Comparison of ENCODE assay signal across 29 cellular contexts in genomic region chr3:129840707-129841360, GRCh38.
"Had no signal": no experiment of that assay in that cellular context is flagged by ENCODE, and none has a peak within 500 bp of the region (broad histone marks: within the 10 kb centered on the region; RNA-seq: fewer than 3 reads in every experiment).

No MANE protein-coding gene starts in this region.

- ATAC-seq: naive thymus-derived CD4-positive, alpha-beta T cell; pancreas; right cardiac atrium; stimulated activated memory B cell treated with anti-CD40 and anti-IgM and Interleukin-4, amounts not matched to agents 10 μg/mL and 1 μg/mL and 100 μg/mL, for 72 hours; stimulated activated naive CD8-positive, alpha-beta T cell treated with anti-CD3 and anti-CD28 coated beads, Interleukin-15, Interleukin-2, amounts not matched to agents 100 U/mL and 50 U/mL, for 24 hours had no signal

- H3K27ac ChIP-seq: left ventricle myocardium inferior, pancreas, prostate gland, sigmoid colon, stomach, testis, thyroid gland, transverse colon, upper lobe of left lung, vagina had no signal

- H3K27me3 ChIP-seq: pancreas, sigmoid colon, stomach, testis, thyroid gland, transverse colon, upper lobe of left lung, vagina had no signal

- H3K9me3 ChIP-seq: pancreas, prostate gland, sigmoid colon, testis, thyroid gland had no signal

- H3K36me3 ChIP-seq: pancreas, prostate gland, sigmoid colon, thyroid gland, transverse colon, upper lobe of left lung, vagina had no signal

- H3K4me3 Mint-ChIP-seq: immature natural killer cell; mesothelial cell of epicardium; nephron; neural crest cell; stimulated activated memory B cell treated with anti-CD40 and anti-IgM and Interleukin-4, amounts not matched to agents 10 μg/mL and 1 μg/mL and 100 μg/mL, for 72 hours had no signal

- DNase-seq: hypothalamus; immature natural killer cell; kidney; left ventricle myocardium inferior; naive thymus-derived CD4-positive, alpha-beta T cell; nucleus accumbens; pancreas; posterior cingulate gyrus; retina; right cardiac atrium; sigmoid colon; stimulated activated CD4-positive, alpha-beta T cell treated with anti-CD3 and anti-CD28 coated beads, Interleukin-1b, Interleukin-23, amount 100 ng/mL, for 48 hours; stimulated activated CD4-positive, alpha-beta T cell treated with anti-CD3 and anti-CD28 coated beads, Interleukin-2, amount 100 ng/mL, for 48 hours; stimulated activated CD4-positive, alpha-beta T cell treated with anti-CD3 and anti-CD28 coated beads, Interleukin-4, amount 100 ng/mL, for 4 hours; stimulated activated CD8-positive, alpha-beta memory T cell treated with anti-CD3 and anti-CD28 coated beads, Interleukin-4, amount 100 ng/mL, for 48 hours; stimulated activated naive CD8-positive, alpha-beta T cell treated with anti-CD3 and anti-CD28 coated beads, Interleukin-15, Interleukin-2, amounts not matched to agents 100 U/mL and 50 U/mL, for 24 hours; stomach; testis; thyroid gland; transverse colon; upper lobe of left lung had no signal

- H3K4me3 ChIP-seq: left ventricle myocardium inferior, lung, pancreas, prostate gland, sigmoid colon, smooth muscle cell, stomach, testis, thyroid gland, transverse colon, upper lobe of left lung, vagina had no signal

- H3K27ac Mint-ChIP-seq: mesothelial cell of epicardium; naive thymus-derived CD4-positive, alpha-beta T cell; nephron; stimulated activated memory B cell treated with anti-CD40 and anti-IgM and Interleukin-4, amounts not matched to agents 10 μg/mL and 1 μg/mL and 100 μg/mL, for 72 hours had no signal

- H3K9me3 Mint-ChIP-seq: immature natural killer cell; stimulated activated memory B cell treated with anti-CD40 and anti-IgM and Interleukin-4, amounts not matched to agents 10 μg/mL and 1 μg/mL and 100 μg/mL, for 72 hours had no signal

- H3K27me3 Mint-ChIP-seq: naive thymus-derived CD4-positive, alpha-beta T cell; stimulated activated memory B cell treated with anti-CD40 and anti-IgM and Interleukin-4, amounts not matched to agents 10 μg/mL and 1 μg/mL and 100 μg/mL, for 72 hours had no signal
